Comparison of ENCODE assay signal across 18 cellular contexts in the genomic region with DNA sequence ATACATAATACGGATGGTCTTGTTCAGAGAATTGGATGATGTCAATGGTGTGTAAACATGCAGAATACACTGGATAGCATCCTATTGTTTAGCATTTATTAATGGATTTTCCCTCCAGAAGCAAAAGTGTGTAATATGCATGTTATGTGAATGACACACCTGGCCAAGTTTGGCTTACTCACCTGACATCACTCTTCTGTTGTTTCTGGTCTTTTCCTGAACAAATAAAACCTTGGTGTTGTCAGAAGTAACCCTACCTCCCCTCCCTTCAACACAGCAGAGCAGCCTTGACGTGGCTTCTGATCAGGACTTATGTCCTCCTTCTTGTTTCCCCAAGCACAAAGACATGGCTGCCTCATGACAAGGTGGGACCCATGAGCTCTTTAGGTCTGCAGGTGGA.
"Had no signal": no experiment of that assay in that cellular context is flagged by ENCODE, and none has a peak within 500 bp of the region (broad histone marks: within the 10 kb centered on the region; RNA-seq: fewer than 3 reads in every experiment).

No MANE protein-coding gene starts in this region.

- H3K27ac ChIP-seq: hepatocyte, neutrophil, psoas muscle, right lobe of liver, tibial artery, upper lobe of right lung, vagina had no signal

- H3K4me1 Mint-ChIP-seq: naive thymus-derived CD4-positive, alpha-beta T cell; stimulated activated memory B cell treated with anti-CD40 and anti-IgM and Interleukin-4, amounts not matched to agents 10 μg/mL and 1 μg/mL and 100 μg/mL, for 72 hours had no signal

- H3K9me3 Mint-ChIP-seq: stimulated activated memory B cell treated with anti-CD40 and anti-IgM and Interleukin-4, amounts not matched to agents 10 μg/mL and 1 μg/mL and 100 μg/mL, for 72 hours had no signal

- H3K36me3 Mint-ChIP-seq: naive thymus-derived CD4-positive, alpha-beta T cell; stimulated activated memory B cell treated with anti-CD40 and anti-IgM and Interleukin-4, amounts not matched to agents 10 μg/mL and 1 μg/mL and 100 μg/mL, for 72 hours had no signal

- H3K4me3 Mint-ChIP-seq: effector memory CD8-positive, alpha-beta T cell; naive thymus-derived CD4-positive, alpha-beta T cell; stimulated activated memory B cell treated with anti-CD40 and anti-IgM and Interleukin-4, amounts not matched to agents 10 μg/mL and 1 μg/mL and 100 μg/mL, for 72 hours; stimulated activated naive CD8-positive, alpha-beta T cell treated with anti-CD3 and anti-CD28 coated beads, Interleukin-15, Interleukin-2, amounts not matched to agents 100 ng/mL and 50 ng/mL, for 24 hours had no signal

- H3K27ac Mint-ChIP-seq: effector memory CD8-positive, alpha-beta T cell; naive thymus-derived CD4-positive, alpha-beta T cell; stimulated activated memory B cell treated with anti-CD40 and anti-IgM and Interleukin-4, amounts not matched to agents 10 μg/mL and 1 μg/mL and 100 μg/mL, for 72 hours; stimulated activated naive CD8-positive, alpha-beta T cell treated with anti-CD3 and anti-CD28 coated beads, Interleukin-15, Interleukin-2, amounts not matched to agents 100 ng/mL and 50 ng/mL, for 24 hours had no signal

- DNase-seq: effector memory CD8-positive, alpha-beta T cell; foreskin melanocyte; head of caudate nucleus; kidney glomerular epithelial cell; mammary epithelial cell; naive thymus-derived CD4-positive, alpha-beta T cell; psoas muscle; retina; right lobe of liver; stimulated activated CD4-positive, alpha-beta T cell treated with anti-CD3 and anti-CD28 coated beads, Interleukin-4, amount 100 ng/mL, for 1 hour; tibial artery; upper lobe of right lung had no signal

- H3K27me3 Mint-ChIP-seq: effector memory CD8-positive, alpha-beta T cell; stimulated activated memory B cell treated with anti-CD40 and anti-IgM and Interleukin-4, amounts not matched to agents 10 μg/mL and 1 μg/mL and 100 μg/mL, for 72 hours; stimulated activated naive CD8-positive, alpha-beta T cell treated with anti-CD3 and anti-CD28 coated beads, Interleukin-15, Interleukin-2, amounts not matched to agents 100 ng/mL and 50 ng/mL, for 24 hours had no signal

- ATAC-seq: effector memory CD8-positive, alpha-beta T cell; left lobe of liver; naive thymus-derived CD4-positive, alpha-beta T cell; psoas muscle; right lobe of liver; stimulated activated memory B cell treated with anti-CD40 and anti-IgM and Interleukin-4, amounts not matched to agents 10 μg/mL and 1 μg/mL and 100 μg/mL, for 72 hours; upper lobe of right lung had no signal
